Comparison of ENCODE assay signal across 36 cellular contexts in genomic region chr2:225184948-225185347, GRCh38.
"Had no signal": no experiment of that assay in that cellular context is flagged by ENCODE, and none has a peak within 500 bp of the region (broad histone marks: within the 10 kb centered on the region; RNA-seq: fewer than 3 reads in every experiment).

No MANE protein-coding gene starts in this region.

- H3K27me3 ChIP-seq: MG63 had no signal

- H3K4me3 ChIP-seq: MG63 had no signal

- DNase-seq: Karpas-422, Kasumi-1, MG63, MM.1S, MV-4-11, NCI-H1048, NCI-H1092, NCI-H1092 treated with DMSO at 0.1 percent for 48 hours, NCI-H1105, NCI-H1105 treated with DMSO at 0.1 percent for 48 hours, NCI-H1417, NCI-H1417 treated with DMSO at 0.1 percent for 48 hours, NCI-H1436, NCI-H1436 treated with DMSO at 0.1 percent for 48 hours, NCI-H146, NCI-H1694, NCI-H1694 treated with DMSO at 0.1 percent for 48 hours, NCI-H187, NCI-H187 treated with DMSO at 0.1 percent for 48 hours, NCI-H1930, NCI-H2029, NCI-H2029 treated with DMSO at 0.1 percent for 48 hours, NCI-H2081, NCI-H2081 treated with DMSO at 0.1 percent for 48 hours, NCI-H2107, NCI-H2171, NCI-H2171 treated with DMSO at 0.1 percent for 48 hours, NCI-H2227 treated with DMSO at 0.1 percent for 48 hours, NCI-H226, NCI-H345, NCI-H446, NCI-H446 treated with DMSO at 0.1 percent for 48 hours, NCI-H510A, NCI-H510A treated with DMSO at 0.1 percent for 48 hours, NCI-H524, NCI-H524 treated with DMSO at 0.1 percent for 48 hours had no signal

- H3K9me3 ChIP-seq: MG63 had no signal

- H3K36me3 ChIP-seq: MG63 had no signal
